In the genomic region with DNA sequence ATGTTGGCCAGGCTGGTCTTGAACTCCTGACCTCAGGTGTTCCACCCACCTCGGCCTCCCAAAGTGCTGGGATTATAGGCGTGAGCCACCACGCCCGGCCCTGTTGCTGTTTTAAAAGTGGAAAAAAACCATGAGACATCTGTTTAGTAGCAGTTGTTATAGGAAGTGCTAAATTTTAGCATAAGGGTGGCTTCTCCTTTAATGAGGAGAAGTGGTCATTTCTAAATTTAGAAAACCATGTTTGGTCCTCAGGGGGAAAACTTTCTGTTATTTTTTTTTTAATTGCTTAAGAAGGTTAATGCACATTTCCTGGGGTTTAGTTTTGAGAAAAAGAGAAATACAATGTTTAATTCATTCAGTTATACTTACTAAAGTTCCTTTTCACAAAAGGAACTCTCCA, we compare ENCODE assay signal across 14 cellular contexts.
DNase-seq lines count a peak whose midpoint lies in the region; ATAC-seq and TF ChIP-seq lines count a peak whose summit lies in the region.
"Had no signal": no experiment of that assay in that cellular context is flagged by ENCODE, and none has a peak within 500 bp of the region (broad histone marks: within the 10 kb centered on the region; RNA-seq: fewer than 3 reads in every experiment).

No MANE protein-coding gene starts in this region.

- H2AFZ ChIP-seq in SU-DHL-6 (ENCODE audit: low read depth, low read length, severe bottlenecking) = peak overlapping the region; percentile 18
- H2AFZ ChIP-seq: PC-9 had no signal

- no peak overlapping the region for H3K27ac Mint-ChIP-seq in naive thymus-derived CD8-positive, alpha-beta T cell
- H3K27ac Mint-ChIP-seq: CD4-positive, CD25-positive, alpha-beta regulatory T cell had no signal

- no peaks in the 10 kb centered on the region for H3K79me2 ChIP-seq in SU-DHL-6 (ENCODE audit: insufficient read depth, low read length)

- H3K4me1 Mint-ChIP-seq in naive thymus-derived CD8-positive, alpha-beta T cell = peaks cover 0 to 10% (median under 1%) of the 10 kb centered on the region in 4 donors
- H3K4me1 Mint-ChIP-seq: CD4-positive, CD25-positive, alpha-beta regulatory T cell had no signal

- H4K20me1 ChIP-seq in BLaER1 (no peaks in the 10 kb centered on the region), SU-DHL-6 (ENCODE audit: low read depth, low read length) (no peaks in the 10 kb centered on the region)

- H3K9me2 ChIP-seq in SU-DHL-6 (replicated peaks; ENCODE audit: insufficient read depth, low read length) = no peaks in the 10 kb centered on the region

- H3K27me3 ChIP-seq in BLaER1 (no peaks in the 10 kb centered on the region), SU-DHL-6 (ENCODE audit: low read length) (no peaks in the 10 kb centered on the region)

- H3K36me3 ChIP-seq in BLaER1 = no peaks in the 10 kb centered on the region
- H3K36me3 ChIP-seq in SU-DHL-6 (ENCODE audit: low read length) = no peaks in the 10 kb centered on the region

- ATAC-seq in naive thymus-derived CD8-positive, alpha-beta T cell = no peak
- ATAC-seq: SK-N-SH treated with all-trans-retinoic acid at 6 μM for 48 hours had no signal

- DNase-seq in KBM-7 (peak; percentile 3), NB4 (ENCODE audit: low read depth) (peak; percentile 6), SHP77 (lab: John Stamatoyannopoulos, UW) (no peak), AML-193 (lab: John Stamatoyannopoulos, UW) (no peak), H4 (ENCODE audit: low spot score) (no peak)
- no peak for DNase-seq in naive thymus-derived CD8-positive, alpha-beta T cell
- DNase-seq: CD4-positive, CD25-positive, alpha-beta regulatory T cell; NCI-H1105; NCI-H187; NCI-H510A; PC-9 had no signal

- in situ Hi-C loops in KBM-7 (cut with MboI; ENCODE audit: low pct_unique_long_range_greater_than_20kb, low sequenced_read_pairs) = no loop called here

- H3K4me2 ChIP-seq in BLaER1 (peak overlapping the region; percentile 64), SU-DHL-6 (ENCODE audit: low read depth, low read length, poor library complexity, severe bottlenecking) (peak overlapping the region; percentile 5)
- H3K4me2 ChIP-seq: PC-9 had no signal

- TF ChIP-seq CTCF in NB4 (IDR thresholded peaks at IDR 0.05; ENCODE audit: low read depth, low read length) (no peak), SU-DHL-6 (IDR thresholded peaks at IDR 0.05; ENCODE audit: insufficient read depth, low read length, poor library complexity, severe bottlenecking) (no peak)

- no peaks in the 10 kb centered on the region for H3F3A ChIP-seq in SU-DHL-6 (ENCODE audit: insufficient read depth)

- H3K4me3 ChIP-seq in BLaER1 (0 out of 2 replicates have a peak overlapping the region, but pooled peaks have one; percentile 12), NB4 (ENCODE audit: low read depth, low read length) (no peak overlapping the region), SU-DHL-6 (ENCODE audit: insufficient read depth, low read length, poor library complexity, severe bottlenecking) (no peak overlapping the region)
- H3K4me3 ChIP-seq: PC-9 had no signal

- no peak overlapping the region for H3K4me3 Mint-ChIP-seq in naive thymus-derived CD8-positive, alpha-beta T cell
- H3K4me3 Mint-ChIP-seq: CD4-positive, CD25-positive, alpha-beta regulatory T cell had no signal

- peaks cover 59% of the 10 kb centered on the region for H3K4me1 ChIP-seq in BLaER1

- H3K36me3 Mint-ChIP-seq in naive thymus-derived CD8-positive, alpha-beta T cell = no peaks in the 10 kb centered on the region
- H3K36me3 Mint-ChIP-seq: CD4-positive, CD25-positive, alpha-beta regulatory T cell had no signal

- H3K9ac ChIP-seq in BLaER1 = peak overlapping the region; percentile 31; the same call in 1 of the 2 replicates
- H3K9ac ChIP-seq in SU-DHL-6 (ENCODE audit: low read length) = no peak overlapping the region

- POLR2A ChIA-PET in naive thymus-derived CD8-positive, alpha-beta T cell (lab: Charles Lee) = no interaction called here

- TF ChIP-seq POLR2A in NB4 (IDR thresholded peaks at IDR 0.05; ENCODE audit: extremely low read depth, insufficient read length) = no peak

- H3K27me3 Mint-ChIP-seq in naive thymus-derived CD8-positive, alpha-beta T cell = peaks cover 0 to 8% (median 2%) of the 10 kb centered on the region in 5 donors

- H3K9me3 Mint-ChIP-seq in naive thymus-derived CD8-positive, alpha-beta T cell = no peaks in the 10 kb centered on the region
- H3K9me3 Mint-ChIP-seq: CD4-positive, CD25-positive, alpha-beta regulatory T cell had no signal

- no peaks in the 10 kb centered on the region for H3K9me3 ChIP-seq in BLaER1
- no peaks in the 10 kb centered on the region for H3K9me3 ChIP-seq in SU-DHL-6 (ENCODE audit: insufficient read depth, low read length)

- peak overlapping the region; percentile 78 for H3K27ac ChIP-seq in BLaER1
- no peak overlapping the region for H3K27ac ChIP-seq in SU-DHL-6 (ENCODE audit: low read depth, low read length)
- H3K27ac ChIP-seq: PC-9 had no signal

Comparison
In these comparisons a context has a peak if more than half of its experiments do, and no peak if none do; other contexts are left out.
1. DNase-seq: peak in KBM-7 (single experiment) and NB4 (single experiment); none in SHP77 (0 of 2), AML-193 (0 of 2), H4 (single experiment) and naive thymus-derived CD8-positive, alpha-beta T cell (0 of 10).